In the genomic region with DNA sequence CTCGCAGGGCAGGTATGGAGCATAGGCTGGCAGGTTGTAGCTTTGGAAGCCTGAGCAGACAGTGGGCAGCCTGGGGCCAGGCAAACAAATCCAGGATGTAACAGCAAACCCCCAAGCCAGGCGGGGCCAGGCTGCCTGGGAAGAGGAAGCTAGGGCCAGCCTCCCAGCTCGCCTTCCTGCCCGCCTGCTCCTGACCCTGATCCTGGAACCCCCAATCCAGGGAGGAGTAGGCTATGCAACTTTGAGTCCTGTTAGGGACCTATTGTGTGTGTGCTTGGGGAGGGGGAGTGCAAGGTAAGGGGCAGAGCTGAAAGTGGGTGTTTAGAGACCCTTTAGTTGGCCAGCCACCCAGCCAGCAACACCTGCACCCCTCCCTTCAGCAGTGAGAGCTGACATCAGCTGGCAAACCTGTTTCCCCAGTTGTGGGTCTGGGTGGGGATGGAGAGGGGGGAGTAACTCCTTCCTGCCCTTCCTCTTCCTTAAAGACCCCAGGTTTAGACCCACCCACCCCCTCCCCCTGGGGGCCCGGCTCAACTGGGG, we compare ENCODE assay signal across 8 cellular contexts. TPM values are rescaled to one million over a fixed set of nuclear protein-coding genes. Genes with fewer than 3 reads are reported as not detected.
DNase-seq lines count a peak whose midpoint lies in the region; ATAC-seq and TF ChIP-seq lines count a peak whose summit lies in the region.

No MANE protein-coding gene starts in this region.

- no peaks in the 10 kb centered on the region for H3K27me3 Mint-ChIP-seq in Calu3 (ENCODE audit: unreplicated experiment)

- H3K27ac Mint-ChIP-seq in Calu3 (ENCODE audit: unreplicated experiment), result peak overlapping the region; percentile 77

- no peaks in the 10 kb centered on the region for H3K79me1 ChIP-seq in neuronal stem cell (ENCODE audit: low read depth, low read length)

- H4K8ac ChIP-seq in neuronal stem cell (ENCODE audit: low read depth, low read length), result no peak overlapping the region

- no peak overlapping the region for H2BK120ac ChIP-seq in neuronal stem cell (ENCODE audit: low read depth, low read length)

- H3K27me3 ChIP-seq in esophagus squamous epithelium (no peaks in the 10 kb centered on the region), neuronal stem cell (ENCODE audit: control insufficient read depth in 3 of 3, insufficient read depth in 3 of 3, low read depth in 1 of 3, low read length in 3 of 3) (peaks cover 0 to 6% (median 4%) of the 10 kb centered on the region in 3 experiments)

- H3K18ac ChIP-seq in neuronal stem cell (ENCODE audit: low read length), result no peak overlapping the region

- no peak overlapping the region for H2BK12ac ChIP-seq in neuronal stem cell (ENCODE audit: low read length)

- H2BK5ac ChIP-seq in neuronal stem cell (ENCODE audit: low read length), result peak overlapping the region; percentile 30

- no peaks in the 10 kb centered on the region for H3K9me3 Mint-ChIP-seq in Calu3 (ENCODE audit: low read depth, unreplicated experiment)

- peak in 2 of 4 donors; percentile 42 to 48 for TF ChIP-seq POLR2A in esophagus squamous epithelium (IDR thresholded peaks at IDR 0.05)

- no peak for ATAC-seq in GM18502 (IDR thresholded peaks at IDR 0.05; ENCODE audit: poor library complexity, unreplicated experiment)

- H2BK15ac ChIP-seq in neuronal stem cell (ENCODE audit: low read length), result no peak overlapping the region

- H3K4ac ChIP-seq in neuronal stem cell (ENCODE audit: low read length), result no peak overlapping the region

- intact Hi-C loops in Calu3 (cut with micrococcal nuclease; ENCODE audit: unreplicated experiment) (loop anchor here (5.0 kb wide), 1 partner anchor 50 kb away; no protein-coding TSS in a partner anchor), esophagus squamous epithelium (cut with DNase I) (no loop called here)

- peak; percentile 73 for DNase-seq in Calu3
- DNase-seq in NCI-H69 (lab: John Stamatoyannopoulos, UW), result peak; percentile 9
- DNase-seq in esophagus squamous epithelium (lab: John Stamatoyannopoulos, UW), result no peak
- no peak for DNase-seq in neuronal stem cell (ENCODE audit: low spot score)
- DNase-seq in stimulated activated CD4-positive, alpha-beta T cell treated with anti-CD3 and anti-CD28 coated beads, Interleukin-2, amount 100 ng/mL, for 48 hours, result no peak
- no peak for DNase-seq in NCI-H2081 (lab: John Stamatoyannopoulos, UW)
- no peak for DNase-seq in middle frontal gyrus (ENCODE audit: extremely low spot score, low spot score)

- WGBS in esophagus squamous epithelium, 2 donors, result 0% methylated on average over 1 of the region's 5 CpGs; no CpG with 5 or more reads in 1 of the 2 donors
- no CpG with 5 or more reads among the region's 5 CpGs for WGBS in neuronal stem cell (ENCODE audit: extremely low coverage in 2 of 2, insufficient read length in 2 of 2, insufficient replicate concordance in 1 of 2), 2 donors

- peak overlapping the region; percentile 96 to 99 (median 97) for H3K27ac ChIP-seq in esophagus squamous epithelium
- no peak overlapping the region for H3K27ac ChIP-seq in neuronal stem cell (replicated peaks; ENCODE audit: low read length)

- no peaks in the 10 kb centered on the region for H3K9me3 ChIP-seq in esophagus squamous epithelium
- no peaks in the 10 kb centered on the region for H3K9me3 ChIP-seq in neuronal stem cell (replicated peaks in 1 of 2; ENCODE audit: control insufficient read depth in 2 of 2, insufficient read depth in 1 of 2, low read depth in 1 of 2, low read length in 2 of 2)

- H3K4me3 Mint-ChIP-seq in Calu3 (ENCODE audit: low read depth, unreplicated experiment), result peak overlapping the region; percentile 81

- H3K36me3 ChIP-seq in esophagus squamous epithelium (peaks cover 0 to 6% (median 0%) of the 10 kb centered on the region in 3 donors), neuronal stem cell (replicated peaks in 1 of 2; ENCODE audit: control insufficient read depth in 2 of 2, insufficient read depth in 2 of 2, low read length in 2 of 2) (no peaks in the 10 kb centered on the region)

- no TSS peak for BruUV-seq in Calu3 (replicated peaks; lab: Mats Ljungman, UMichigan)

- TF ChIP-seq CTCF in Calu3 (IDR thresholded peaks at IDR 0.05; ENCODE audit: unreplicated experiment) (no peak), esophagus squamous epithelium (IDR thresholded peaks at IDR 0.05) (no peak)

- H3K23ac ChIP-seq in neuronal stem cell (ENCODE audit: low read depth, low read length, poor library complexity), result no peak overlapping the region

- no peak overlapping the region for H3K14ac ChIP-seq in neuronal stem cell (ENCODE audit: low read length)

- H3K36me3 Mint-ChIP-seq in Calu3 (ENCODE audit: insufficient read depth, unreplicated experiment), result peaks cover 43% of the 10 kb centered on the region

- H2AK5ac ChIP-seq in neuronal stem cell (ENCODE audit: low read depth, low read length), result no peak overlapping the region

- peaks cover 31% of the 10 kb centered on the region for H3K4me1 Mint-ChIP-seq in Calu3 (ENCODE audit: low read depth, unreplicated experiment)

- H3K9ac ChIP-seq in neuronal stem cell (ENCODE audit: low read depth, low read length, poor library complexity), result no peak overlapping the region

- H2AFZ ChIP-seq in neuronal stem cell (ENCODE audit: low read length), result peak overlapping the region; percentile 14

- H3K4me1 ChIP-seq in esophagus squamous epithelium (peaks cover 51 to 94% (median 75%) of the 10 kb centered on the region in 3 donors), neuronal stem cell (ENCODE audit: control insufficient read depth in 2 of 2, insufficient read depth in 1 of 2, low read depth in 1 of 2, low read length in 2 of 2) (peaks cover 7 to 11% of the 10 kb centered on the region in 2 donors)

- H4K91ac ChIP-seq in neuronal stem cell (ENCODE audit: low read depth, low read length, poor library complexity), result no peak overlapping the region

- H3K4me3 ChIP-seq in esophagus squamous epithelium, result peak overlapping the region; percentile 66 to 88 (median 70)
- H3K4me3 ChIP-seq in neuronal stem cell (ENCODE audit: low read length in 2 of 2), result no peak overlapping the region

- H3K4me2 ChIP-seq in neuronal stem cell (ENCODE audit: insufficient read depth, low read length, poor library complexity, severe bottlenecking), result no peak overlapping the region

- CTCF ChIA-PET in Calu3 (lab: Charles Lee), result interaction anchor here (0.7 to 2.8 kb wide), 11 partner anchors 9 to 284 kb away, joined by 3 to 11 read pairs (median 4); no protein-coding TSS in a partner anchor

RNA-seq across cellular contexts. Expression of a gene that starts 2.5 kb away (rescaled TPM):
- total RNA-seq in Calu3 (2022) (115 and 143 TPM in 2 replicates), esophagus squamous epithelium (100 to 1,000 TPM; 128 to 297 (median 185) TPM)
- polyA plus RNA-seq in neuronal stem cell (2013, experiment 1 of 2), result 5.9 TPM
- 6.2 TPM for polyA plus RNA-seq in neuronal stem cell (2013, experiment 2 of 2)

RNA-seq across cellular contexts. Expression of a gene that starts 5.5 kb away (rescaled TPM):
- 47.3 and 47.5 TPM in 2 replicates for total RNA-seq in Calu3 (2022)
- total RNA-seq in esophagus squamous epithelium, result 10 to 100 TPM; 55.5 to 87.5 (median 67.5) TPM
- polyA plus RNA-seq in neuronal stem cell (2013, experiment 1 of 2), result 56.1 TPM
- polyA plus RNA-seq in neuronal stem cell (2013, experiment 2 of 2), result 55.5 TPM

Comparison
In these comparisons a context has a peak if more than half of its experiments do, and no peak if none do; other contexts are left out.
1. DNase-seq: peak in Calu3 (single experiment) and NCI-H69 (single experiment); none in esophagus squamous epithelium (single experiment), neuronal stem cell (single experiment), stimulated activated CD4-positive, alpha-beta T cell treated with anti-CD3 and anti-CD28 coated beads, Interleukin-2, amount 100 ng/mL, for 48 hours (0 of 2), NCI-H2081 (0 of 2) and middle frontal gyrus (single experiment).
2. H3K4me3 ChIP-seq: peak in esophagus squamous epithelium (4 of 4); none in neuronal stem cell (0 of 2).